In genomic region chr4:189202182-189202868, GRCh38 we compare ENCODE assay signal across 8 cellular contexts.
DNase-seq lines count a peak whose midpoint lies in the region; ATAC-seq and TF ChIP-seq lines count a peak whose summit lies in the region.

No MANE protein-coding gene starts in this region.

- H4K20me1 ChIP-seq in Loucy (ENCODE audit: insufficient read depth, low read length, poor library complexity, severe bottlenecking): no peaks in the 10 kb centered on the region
- H4K20me1 ChIP-seq in SK-N-SH (ENCODE audit: insufficient read depth): no peaks in the 10 kb centered on the region

- no peak for TF ChIP-seq EP300 in SK-N-SH (IDR thresholded peaks at IDR 0.05; ENCODE audit: borderline replicate concordance in 1 of 2, low read depth in 1 of 2, low read length in 1 of 2)

- CTCF ChIA-PET in SK-N-SH (lab: Yijun Ruan, JAX): interaction anchor here (0.6 to 1.4 kb wide), 7 partner anchors 12 to 1273 kb away, joined by 3 to 4 read pairs (median 3); no protein-coding TSS in a partner anchor

- POLR2A ChIA-PET in SK-N-SH (lab: Yijun Ruan, JAX): no interaction called here

- WGBS in SK-N-SH (ENCODE audit: low lambda C conversion rate): 9% methylated on average over 16 of the region's 16 CpGs

- no peaks in the 10 kb centered on the region for H3K9me3 ChIP-seq in Loucy (ENCODE audit: insufficient read depth, low read depth, low read length)
- no peaks in the 10 kb centered on the region for H3K9me3 ChIP-seq in SK-N-SH
- no peaks in the 10 kb centered on the region for H3K9me3 ChIP-seq in muscle layer of colon (ENCODE audit: low read length)
- no peaks in the 10 kb centered on the region for H3K9me3 ChIP-seq in tibial artery

- H3K4me3 ChIP-seq in Loucy (ENCODE audit: low read length, poor library complexity, severe bottlenecking) (peak overlapping the region; percentile 70), SK-N-SH (ENCODE audit: low read depth in 2 of 2, low read length in 1 of 2) (peak overlapping the region in 1 of 2 experiments; percentile 53; a peak in 2 of 4 replicates), muscle layer of colon (ENCODE audit: low read depth in 1 of 2, low read length in 2 of 2) (peak overlapping the region; percentile 38 to 54), tibial artery (peak overlapping the region; percentile 4 to 38)

- H3K27ac ChIP-seq in SK-N-SH (ENCODE audit: low read depth in 2 of 2, low read length in 1 of 2) (no peak overlapping the region), muscle layer of colon (ENCODE audit: low read depth, low read length) (no peak overlapping the region), tibial artery (no peak overlapping the region)

- peak; percentile 68 for TF ChIP-seq RAD21 in SK-N-SH (IDR thresholded peaks at IDR 0.05; ENCODE audit: low read length)

- TF ChIP-seq CTCF in Loucy (conservative IDR thresholded peaks at IDR 0.05; ENCODE audit: low read length) (peak; percentile 81), SK-N-SH (IDR thresholded peaks at IDR 0.05) (peak; percentile 75), tibial artery (IDR thresholded peaks at IDR 0.05) (peak; percentile 68 to 85)

- H3K27me3 ChIP-seq in Loucy (ENCODE audit: insufficient read depth, low read length, poor library complexity, severe bottlenecking): no peaks in the 10 kb centered on the region
- H3K27me3 ChIP-seq in SK-N-SH (ENCODE audit: insufficient read depth): no peaks in the 10 kb centered on the region
- no peaks in the 10 kb centered on the region for H3K27me3 ChIP-seq in muscle layer of colon (ENCODE audit: control insufficient read depth in 1 of 2, insufficient read depth in 2 of 2, low read length in 2 of 2)
- H3K27me3 ChIP-seq in tibial artery: no peaks in the 10 kb centered on the region

- H3K9me2 ChIP-seq in Loucy (replicated peaks; ENCODE audit: low read depth, low read length) (no peaks in the 10 kb centered on the region), SK-N-SH (no peaks in the 10 kb centered on the region)

- H3K4me1 ChIP-seq in Loucy (ENCODE audit: insufficient read depth, low read length, poor library complexity, severe bottlenecking) (peaks cover 17% of the 10 kb centered on the region), SK-N-SH (ENCODE audit: control insufficient read depth in 1 of 2, insufficient read depth in 2 of 2, low read depth in 1 of 2, low read length in 1 of 2) (peaks cover 0 to 3% of the 10 kb centered on the region in 2 experiments; a peak in 2 of 4 replicates), muscle layer of colon (ENCODE audit: insufficient read depth, low read length) (peaks cover 6% of the 10 kb centered on the region), tibial artery (peaks cover 0 to 20% (median 0%) of the 10 kb centered on the region in 4 donors)

- peak; percentile 80 for DNase-seq in COLO829 (ENCODE audit: low spot score)
- peak; percentile 45 for DNase-seq in SK-N-SH
- peak; percentile 44 for DNase-seq in epidermal melanocyte (ENCODE audit: insufficient read length, low spot score)
- DNase-seq in tibial artery: peak; percentile 69 to 81

- intact Hi-C loops in tibial artery (cut with DNase I; ENCODE audit: low total_unique reads): no loop called here

- no peaks in the 10 kb centered on the region for H3F3A ChIP-seq in Loucy (ENCODE audit: low read depth)
- no peaks in the 10 kb centered on the region for H3F3A ChIP-seq in SK-N-SH (replicated peaks; ENCODE audit: insufficient read depth)

- H3K4me2 ChIP-seq in Loucy (ENCODE audit: low read depth, low read length, poor library complexity, severe bottlenecking) (peak overlapping the region; percentile 55), SK-N-SH (peak overlapping the region; percentile 49; the same call in 1 of the 2 replicates)

- ATAC-seq in GM19351 (IDR thresholded peaks at IDR 0.05; ENCODE audit: unreplicated experiment) (peak; percentile 89), HG03571 (IDR thresholded peaks at IDR 0.05; ENCODE audit: unreplicated experiment) (no peak)

- no peaks in the 10 kb centered on the region for H3K79me2 ChIP-seq in Loucy (ENCODE audit: insufficient read depth, low read length)
- H3K79me2 ChIP-seq in SK-N-SH (ENCODE audit: insufficient read depth): no peaks in the 10 kb centered on the region

- H3K36me3 ChIP-seq in Loucy (ENCODE audit: insufficient read depth, low read length) (no peaks in the 10 kb centered on the region), SK-N-SH (replicated peaks in 1 of 2; ENCODE audit: control insufficient read depth in 1 of 2, insufficient read depth in 2 of 2, low read length in 1 of 2) (no peaks in the 10 kb centered on the region), muscle layer of colon (ENCODE audit: insufficient read depth, low read length) (no peaks in the 10 kb centered on the region), tibial artery (no peaks in the 10 kb centered on the region)

- H2AFZ ChIP-seq in Loucy (ENCODE audit: low read length) (peak overlapping the region; percentile 50; the same call in 1 of the 2 replicates), SK-N-SH (ENCODE audit: low read depth) (no peak overlapping the region)

- peak overlapping the region; percentile 61 for H3K9ac ChIP-seq in Loucy (ENCODE audit: low read depth, low read length, poor library complexity, severe bottlenecking)
- H3K9ac ChIP-seq in SK-N-SH: no peak overlapping the region
- no peak overlapping the region for H3K9ac ChIP-seq in muscle layer of colon (ENCODE audit: low read length)

TF ChIP-seq in SK-N-SH, 30 proteins besides CTCF, POLR2A, EP300 and RAD21 (continues in another document):
- TF ChIP-seq SMC3 (IDR thresholded peaks at IDR 0.05; ENCODE audit: low read depth, low read length) (peak; percentile 37), RFX5 (IDR thresholded peaks at IDR 0.05; ENCODE audit: low read length) (no peak), TEAD4 (IDR thresholded peaks at IDR 0.05; ENCODE audit: borderline replicate concordance, insufficient read depth) (no peak), CHD2 (IDR thresholded peaks at IDR 0.05; ENCODE audit: low read length, partially characterized antibody) (no peak), RXRA (IDR thresholded peaks at IDR 0.05; ENCODE audit: borderline replicate concordance, low read depth) (no peak), IRF3 (IDR thresholded peaks at IDR 0.05; ENCODE audit: low read depth, low read length) (no peak), NFIC (IDR thresholded peaks at IDR 0.05; ENCODE audit: borderline replicate concordance) (no peak), EZH2phosphoT487 (IDR thresholded peaks at IDR 0.05; ENCODE audit: borderline replicate concordance, low read depth) (no peak), SIN3A (IDR thresholded peaks at IDR 0.05; ENCODE audit: borderline replicate concordance, low read depth, low read length) (no peak), POLR2AphosphoS5 (IDR thresholded peaks at IDR 0.05; ENCODE audit: low read depth, low read length) (no peak), FOSL2 (IDR thresholded peaks at IDR 0.05; ENCODE audit: borderline replicate concordance, low read depth) (no peak), TAF1 (IDR thresholded peaks at IDR 0.05; ENCODE audit: borderline replicate concordance, low read depth, low read length) (no peak)
- TF ChIP-seq, protein P1, sequence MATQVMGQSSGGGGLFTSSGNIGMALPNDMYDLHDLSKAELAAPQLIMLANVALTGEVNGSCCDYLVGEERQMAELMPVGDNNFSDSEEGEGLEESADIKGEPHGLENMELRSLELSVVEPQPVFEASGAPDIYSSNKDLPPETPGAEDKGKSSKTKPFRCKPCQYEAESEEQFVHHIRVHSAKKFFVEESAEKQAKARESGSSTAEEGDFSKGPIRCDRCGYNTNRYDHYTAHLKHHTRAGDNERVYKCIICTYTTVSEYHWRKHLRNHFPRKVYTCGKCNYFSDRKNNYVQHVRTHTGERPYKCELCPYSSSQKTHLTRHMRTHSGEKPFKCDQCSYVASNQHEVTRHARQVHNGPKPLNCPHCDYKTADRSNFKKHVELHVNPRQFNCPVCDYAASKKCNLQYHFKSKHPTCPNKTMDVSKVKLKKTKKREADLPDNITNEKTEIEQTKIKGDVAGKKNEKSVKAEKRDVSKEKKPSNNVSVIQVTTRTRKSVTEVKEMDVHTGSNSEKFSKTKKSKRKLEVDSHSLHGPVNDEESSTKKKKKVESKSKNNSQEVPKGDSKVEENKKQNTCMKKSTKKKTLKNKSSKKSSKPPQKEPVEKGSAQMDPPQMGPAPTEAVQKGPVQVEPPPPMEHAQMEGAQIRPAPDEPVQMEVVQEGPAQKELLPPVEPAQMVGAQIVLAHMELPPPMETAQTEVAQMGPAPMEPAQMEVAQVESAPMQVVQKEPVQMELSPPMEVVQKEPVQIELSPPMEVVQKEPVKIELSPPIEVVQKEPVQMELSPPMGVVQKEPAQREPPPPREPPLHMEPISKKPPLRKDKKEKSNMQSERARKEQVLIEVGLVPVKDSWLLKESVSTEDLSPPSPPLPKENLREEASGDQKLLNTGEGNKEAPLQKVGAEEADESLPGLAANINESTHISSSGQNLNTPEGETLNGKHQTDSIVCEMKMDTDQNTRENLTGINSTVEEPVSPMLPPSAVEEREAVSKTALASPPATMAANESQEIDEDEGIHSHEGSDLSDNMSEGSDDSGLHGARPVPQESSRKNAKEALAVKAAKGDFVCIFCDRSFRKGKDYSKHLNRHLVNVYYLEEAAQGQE (IDR thresholded peaks at IDR 0.05; ENCODE audit: low read depth, low read length): no peak
- TF ChIP-seq, protein P2, sequence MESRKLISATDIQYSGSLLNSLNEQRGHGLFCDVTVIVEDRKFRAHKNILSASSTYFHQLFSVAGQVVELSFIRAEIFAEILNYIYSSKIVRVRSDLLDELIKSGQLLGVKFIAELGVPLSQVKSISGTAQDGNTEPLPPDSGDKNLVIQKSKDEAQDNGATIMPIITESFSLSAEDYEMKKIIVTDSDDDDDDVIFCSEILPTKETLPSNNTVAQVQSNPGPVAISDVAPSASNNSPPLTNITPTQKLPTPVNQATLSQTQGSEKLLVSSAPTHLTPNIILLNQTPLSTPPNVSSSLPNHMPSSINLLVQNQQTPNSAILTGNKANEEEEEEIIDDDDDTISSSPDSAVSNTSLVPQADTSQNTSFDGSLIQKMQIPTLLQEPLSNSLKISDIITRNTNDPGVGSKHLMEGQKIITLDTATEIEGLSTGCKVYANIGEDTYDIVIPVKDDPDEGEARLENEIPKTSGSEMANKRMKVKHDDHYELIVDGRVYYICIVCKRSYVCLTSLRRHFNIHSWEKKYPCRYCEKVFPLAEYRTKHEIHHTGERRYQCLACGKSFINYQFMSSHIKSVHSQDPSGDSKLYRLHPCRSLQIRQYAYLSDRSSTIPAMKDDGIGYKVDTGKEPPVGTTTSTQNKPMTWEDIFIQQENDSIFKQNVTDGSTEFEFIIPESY (IDR thresholded peaks at IDR 0.05; ENCODE audit: borderline replicate concordance, low read depth): no peak
